8 cellular contexts compared by ENCODE assay signal in genomic region chr14:92551066-92551841, GRCh38. TPM values are rescaled to one million over a fixed set of nuclear protein-coding genes. Genes with fewer than 3 reads are reported as not detected.
A peak's percentile ranks its signal among the peaks of the same experiment; 100 is the strongest.
DNase-seq lines count a peak whose midpoint lies in the region; ATAC-seq and TF ChIP-seq lines count a peak whose summit lies in the region.

No MANE protein-coding gene starts in this region.

- H3K9me3 ChIP-seq in CD4-positive, alpha-beta memory T cell (ENCODE audit: control insufficient read depth in 1 of 2, low read length in 2 of 2) = no peaks in the 10 kb centered on the region
- no peaks in the 10 kb centered on the region for H3K9me3 ChIP-seq in left ventricle myocardium inferior (replicated peaks)

- no peak overlapping the region for H3K27ac ChIP-seq in CD4-positive, alpha-beta memory T cell (ENCODE audit: low read depth, low read length)
- H3K27ac ChIP-seq in left ventricle myocardium inferior (replicated peaks) = no peak overlapping the region

- H3K9me3 Mint-ChIP-seq in CD4-positive, alpha-beta memory T cell = peaks cover 0 to 2% (median 0%) of the 10 kb centered on the region in 8 donors
- H3K9me3 Mint-ChIP-seq in activated T-helper 17 cell treated with anti-CD3 and anti-CD28 coated beads, Interleukin-2, amount 50 U/mL, for 72 hours = no peaks in the 10 kb centered on the region

- no peak overlapping the region for H3K4me3 Mint-ChIP-seq in CD4-positive, alpha-beta memory T cell
- peak overlapping the region; percentile 4 for H3K4me3 Mint-ChIP-seq in activated T-helper 17 cell treated with anti-CD3 and anti-CD28 coated beads, Interleukin-2, amount 50 U/mL, for 72 hours

- DNase-seq in CD4-positive, alpha-beta memory T cell = peak in 3 of 5 donors; percentile 18 to 28 (median 23)
- DNase-seq in HuH-7.5 (ENCODE audit: low spot score) (no peak), lower leg skin (ENCODE audit: low spot score in 2 of 2) (no peak), left ventricle myocardium inferior (no peak), GM19238 (ENCODE audit: insufficient read length, low spot score) (no peak)

- ATAC-seq in GM19455 (IDR thresholded peaks at IDR 0.05; ENCODE audit: unreplicated experiment) (peak; percentile 68), HG03378 (IDR thresholded peaks at IDR 0.05; ENCODE audit: unreplicated experiment) (peak; percentile 82)
- peak; percentile 39 for ATAC-seq in activated T-helper 17 cell treated with anti-CD3 and anti-CD28 coated beads, Interleukin-2, amount 50 U/mL, for 72 hours (replicated peaks)

- H3K36me3 ChIP-seq in CD4-positive, alpha-beta memory T cell (ENCODE audit: insufficient read depth, low read length) = no peaks in the 10 kb centered on the region
- peaks cover 6% of the 10 kb centered on the region for H3K36me3 ChIP-seq in left ventricle myocardium inferior

- no peak for TF ChIP-seq CTCF in lower leg skin (IDR thresholded peaks at IDR 0.05)
- no peak for TF ChIP-seq CTCF in left ventricle myocardium inferior (IDR thresholded peaks at IDR 0.05; ENCODE audit: borderline replicate concordance)

- peak overlapping the region in 1 of 7 donors; percentile 12 for H3K27ac Mint-ChIP-seq in CD4-positive, alpha-beta memory T cell
- peak overlapping the region; percentile 51 for H3K27ac Mint-ChIP-seq in activated T-helper 17 cell treated with anti-CD3 and anti-CD28 coated beads, Interleukin-2, amount 50 U/mL, for 72 hours

- H3K27me3 ChIP-seq in CD4-positive, alpha-beta memory T cell (ENCODE audit: insufficient read depth, low read length) = no peaks in the 10 kb centered on the region
- H3K27me3 ChIP-seq in left ventricle myocardium inferior (ENCODE audit: low read depth) = no peaks in the 10 kb centered on the region

- H3K4me1 Mint-ChIP-seq in CD4-positive, alpha-beta memory T cell = peaks cover 15 to 37% (median 23%) of the 10 kb centered on the region in 4 donors
- peaks cover 21% of the 10 kb centered on the region for H3K4me1 Mint-ChIP-seq in activated T-helper 17 cell treated with anti-CD3 and anti-CD28 coated beads, Interleukin-2, amount 50 U/mL, for 72 hours

- no peak for TF ChIP-seq POLR2A in lower leg skin (IDR thresholded peaks at IDR 0.05)

- no peaks in the 10 kb centered on the region for H3K36me3 Mint-ChIP-seq in CD4-positive, alpha-beta memory T cell
- peaks cover 2% of the 10 kb centered on the region for H3K36me3 Mint-ChIP-seq in activated T-helper 17 cell treated with anti-CD3 and anti-CD28 coated beads, Interleukin-2, amount 50 U/mL, for 72 hours (ENCODE audit: low read depth)

- no peak overlapping the region for H3K4me3 ChIP-seq in CD4-positive, alpha-beta memory T cell (ENCODE audit: low read length in 2 of 2)
- H3K4me3 ChIP-seq in lower leg skin (ENCODE audit: low read depth, poor library complexity, severe bottlenecking) = no peak overlapping the region
- no peak overlapping the region for H3K4me3 ChIP-seq in left ventricle myocardium inferior

- intact Hi-C loops in CD4-positive, alpha-beta memory T cell (cut with micrococcal nuclease) = loop anchor here (1.0 kb wide), 1 partner anchor 130 kb away; no protein-coding TSS in a partner anchor
- intact Hi-C loops in lower leg skin (cut with DNase I; ENCODE audit: low total_unique reads) = no loop called here
- intact Hi-C loops in left ventricle myocardium inferior (cut with micrococcal nuclease) = no loop called here

- no peaks in the 10 kb centered on the region for H3K27me3 Mint-ChIP-seq in CD4-positive, alpha-beta memory T cell
- H3K27me3 Mint-ChIP-seq in activated T-helper 17 cell treated with anti-CD3 and anti-CD28 coated beads, Interleukin-2, amount 50 U/mL, for 72 hours = peaks cover 7% of the 10 kb centered on the region

- CTCF ChIA-PET in CD4-positive, alpha-beta memory T cell (lab: Charles Lee; ENCODE audit: partially characterized antibody) = interaction anchor here (0.9 to 1.1 kb wide), 3 partner anchors 29 to 130 kb away, joined by 3 read pairs; no protein-coding TSS in a partner anchor

- peaks cover 26% of the 10 kb centered on the region for H3K4me1 ChIP-seq in CD4-positive, alpha-beta memory T cell (ENCODE audit: insufficient read depth, low read length)
- H3K4me1 ChIP-seq in left ventricle myocardium inferior = peaks cover 54% of the 10 kb centered on the region

- WGBS in lower leg skin, 2 donors = 82 to 84% methylated on average over 13 of the region's 13 CpGs

- POLR2A ChIA-PET in CD4-positive, alpha-beta memory T cell (lab: Charles Lee; ENCODE audit: partially characterized antibody) = no interaction called here

RNA-seq across cellular contexts. Expression of gene RIN3, which starts 37.7 kb away (rescaled TPM):
- 10 to 100 TPM; 66.9 to 74.9 TPM for total RNA-seq in CD4-positive, alpha-beta memory T cell
- polyA plus RNA-seq in CD4-positive, alpha-beta memory T cell = 10 to 100 TPM in 1 of 2 donors, 1 to 10 TPM in 1; 4.0 to 25.0 TPM
- total RNA-seq in activated T-helper 17 cell treated with anti-CD3 and anti-CD28 coated beads, Interleukin-2, amount 50 U/mL, for 72 hours = 10 to 100 TPM; 14.1 to 24.1 TPM
- total RNA-seq in lower leg skin = 1 to 10 TPM; 3.0 to 8.7 (median 7.5) TPM
- 13.8 TPM for total RNA-seq in left ventricle myocardium inferior

Comparison
In these comparisons a context has a peak if more than half of its experiments do, and no peak if none do; other contexts are left out.
1. DNase-seq: peak in CD4-positive, alpha-beta memory T cell (3 of 5); none in HuH-7.5 (single experiment), lower leg skin (0 of 2), left ventricle myocardium inferior (single experiment) and GM19238 (single experiment).
2. Peak in every context shown above with its lines, with median percentiles within 50 percentile points of each other: ATAC-seq.